Comparison of ENCODE assay signal across 7 cellular contexts in genomic region chr19:55516878-55517620, GRCh38.
A peak's percentile ranks its signal among the peaks of the same experiment; 100 is the strongest.
DNase-seq lines count a peak whose midpoint lies in the region; ATAC-seq, FAIRE-seq and TF ChIP-seq lines count a peak whose summit lies in the region.

No MANE protein-coding gene starts in this region.

- TF ChIP-seq CTCF in retinal pigment epithelial cell (conservative IDR thresholded peaks at IDR 0.05; ENCODE audit: low read depth, low read length) = peak; percentile 92

- peak; percentile 100 for DNase-seq in GM18507 (ENCODE audit: extremely low spot score, insufficient read length, low read depth)
- DNase-seq in NCI-H2029 (lab: John Stamatoyannopoulos, UW) = peak; percentile 82
- peak; percentile 87 for DNase-seq in T-helper 9 cell
- peak; percentile 97 for DNase-seq in astrocyte of the hippocampus (ENCODE audit: low read depth, low spot score)
- DNase-seq in hippocampal formation (lab: John Stamatoyannopoulos, UW) = peak; percentile 91 to 94
- DNase-seq in retinal pigment epithelial cell (ENCODE audit: low read depth) = peak; percentile 53

- H3K4me3 ChIP-seq in retinal pigment epithelial cell (ENCODE audit: low read length) = peak overlapping the region; percentile 44

- FAIRE-seq in GM18507 (lab: Jason Lieb, UNC) = peak; percentile 99

- ATAC-seq in HG02981 (IDR thresholded peaks at IDR 0.05; ENCODE audit: unreplicated experiment) = peak; percentile 97

Comparison
In these comparisons a context has a peak if more than half of its experiments do, and no peak if none do; other contexts are left out.
1. Peak in every context shown above with its lines: DNase-seq, ATAC-seq and H3K4me3 ChIP-seq.